Comparison of ENCODE assay signal across 16 cellular contexts in genomic region chr15:42710662-42711061, GRCh38. TPM values are rescaled to one million over a fixed set of nuclear protein-coding genes. Genes with fewer than 3 reads are reported as not detected.
DNase-seq lines count a peak whose midpoint lies in the region; ATAC-seq and TF ChIP-seq lines count a peak whose summit lies in the region.
"Had no signal": no experiment of that assay in that cellular context is flagged by ENCODE, and none has a peak within 500 bp of the region (broad histone marks: within the 10 kb centered on the region; RNA-seq: fewer than 3 reads in every experiment).

No MANE protein-coding gene starts in this region.

- DNase-seq in Right ventricle myocardium superior (no peak), left ventricle myocardium inferior (no peak), left ventricle myocardium superior (no peak)
- DNase-seq in central memory CD8-positive, alpha-beta T cell (ENCODE audit: low spot score in 2 of 2): no peak
- DNase-seq: 8988T; C1 segment of cervical spinal cord; Calu3; CD4-positive, alpha-beta T cell; DMS79; EL; GOT3; H9 had no signal

- peaks cover 14% of the 10 kb centered on the region for H3K4me1 ChIP-seq in left ventricle myocardium inferior

- no peaks in the 10 kb centered on the region for H3K4me1 Mint-ChIP-seq in central memory CD8-positive, alpha-beta T cell
- H3K4me1 Mint-ChIP-seq: B cell, H9 had no signal

- peaks cover 6% of the 10 kb centered on the region for H3K36me3 ChIP-seq in left ventricle myocardium inferior

- H3K36me3 Mint-ChIP-seq in central memory CD8-positive, alpha-beta T cell (ENCODE audit: insufficient read depth): no peaks in the 10 kb centered on the region

- H3K9me3 Mint-ChIP-seq in central memory CD8-positive, alpha-beta T cell: no peaks in the 10 kb centered on the region
- H3K9me3 Mint-ChIP-seq: CD4-positive, alpha-beta T cell; H9 had no signal

- H3K27ac Mint-ChIP-seq in central memory CD8-positive, alpha-beta T cell (ENCODE audit: low read depth): peak overlapping the region; percentile 33
- H3K27ac Mint-ChIP-seq: B cell; CD4-positive, alpha-beta T cell; H9 had no signal

- intact Hi-C loops in Right ventricle myocardium superior (cut with DNase I) (no loop called here), left ventricle myocardium inferior (cut with micrococcal nuclease) (no loop called here), left ventricle myocardium superior (cut with micrococcal nuclease) (no loop called here)

- no peak for TF ChIP-seq CTCF in left ventricle myocardium inferior (IDR thresholded peaks at IDR 0.05; ENCODE audit: borderline replicate concordance)

- H3K27me3 Mint-ChIP-seq in central memory CD8-positive, alpha-beta T cell: no peaks in the 10 kb centered on the region
- H3K27me3 Mint-ChIP-seq: B cell; CD4-positive, alpha-beta T cell had no signal

- no peaks in the 10 kb centered on the region for H3K9me3 ChIP-seq in left ventricle myocardium inferior (replicated peaks)

- H3K27ac ChIP-seq in left ventricle myocardium inferior (replicated peaks): no peak overlapping the region

- no peaks in the 10 kb centered on the region for H3K27me3 ChIP-seq in left ventricle myocardium inferior (ENCODE audit: low read depth)

- ATAC-seq in Right ventricle myocardium superior (ENCODE audit: poor library complexity): peak; percentile 77
- no peak for ATAC-seq in central memory CD8-positive, alpha-beta T cell (replicated peaks; ENCODE audit: extremely low read depth, poor library complexity, severe bottlenecking)
- peak; percentile 85 for ATAC-seq in left ventricle myocardium superior
- no peak for ATAC-seq in GM18858 (IDR thresholded peaks at IDR 0.05; ENCODE audit: unreplicated experiment)
- ATAC-seq in esophagus mucosa: no peak
- no peak for ATAC-seq in HG03039 (IDR thresholded peaks at IDR 0.05; ENCODE audit: unreplicated experiment)

- H3K4me3 Mint-ChIP-seq in central memory CD8-positive, alpha-beta T cell: no peak overlapping the region
- H3K4me3 Mint-ChIP-seq: B cell; CD4-positive, alpha-beta T cell; H9 had no signal

- H3K4me3 ChIP-seq in left ventricle myocardium inferior: no peak overlapping the region

RNA-seq across cellular contexts. Expression of gene CDAN1, which starts 26.3 kb away (rescaled TPM):
- total RNA-seq in Right ventricle myocardium superior: 6.3 TPM
- 6.2 TPM for total RNA-seq in left ventricle myocardium inferior
- 4.8 TPM for total RNA-seq in left ventricle myocardium superior
- total RNA-seq in esophagus mucosa: 7.3 TPM

Comparison
In these comparisons a context has a peak if more than half of its experiments do, and no peak if none do; other contexts are left out.
1. ATAC-seq: peak in Right ventricle myocardium superior (single experiment) and left ventricle myocardium superior (single experiment); none in central memory CD8-positive, alpha-beta T cell (single experiment), GM18858 (single experiment), esophagus mucosa (single experiment) and HG03039 (single experiment).